ENCODE assay signal across 10 cellular contexts in the genomic region with DNA sequence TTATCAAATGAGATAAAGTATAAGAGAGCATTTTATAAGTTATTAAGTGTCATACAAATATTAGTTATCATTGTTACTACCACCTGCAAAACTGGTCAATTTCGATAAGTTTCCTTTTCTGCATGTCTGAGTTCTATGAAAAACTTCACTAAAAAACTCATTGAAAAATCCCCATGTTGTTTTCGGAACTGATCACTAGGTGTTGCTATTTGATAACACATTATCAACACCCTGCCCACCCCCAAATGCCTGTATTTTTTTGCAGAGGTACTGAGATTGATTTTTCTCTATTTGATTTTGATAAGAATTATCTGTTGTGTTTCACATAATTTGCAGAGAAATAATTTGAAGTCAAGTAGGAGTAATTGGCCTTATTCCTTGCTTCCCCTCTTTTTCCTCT. TPM values are rescaled to one million over a fixed set of nuclear protein-coding genes. Genes with fewer than 3 reads are reported as not detected.
A peak's percentile ranks its signal among the peaks of the same experiment; 100 is the strongest.
DNase-seq lines count a peak whose midpoint lies in the region; ATAC-seq and TF ChIP-seq lines count a peak whose summit lies in the region.
"Had no signal": no experiment of that assay in that cellular context is flagged by ENCODE, and none has a peak within 500 bp of the region (broad histone marks: within the 10 kb centered on the region; RNA-seq: fewer than 3 reads in every experiment).

No MANE protein-coding gene starts in this region.

- no peaks in the 10 kb centered on the region for H4K20me1 ChIP-seq in smooth muscle cell (ENCODE audit: low read depth)
- H4K20me1 ChIP-seq: BLaER1 had no signal

- H3F3A ChIP-seq in smooth muscle cell (ENCODE audit: low read depth), result no peaks in the 10 kb centered on the region

- H3K9ac ChIP-seq in smooth muscle cell (ENCODE audit: low read depth), result no peak overlapping the region
- H3K9ac ChIP-seq: BLaER1 had no signal

- H3K36me3 ChIP-seq in esophagus squamous epithelium, result no peaks in the 10 kb centered on the region
- no peaks in the 10 kb centered on the region for H3K36me3 ChIP-seq in smooth muscle cell (ENCODE audit: low read depth)
- H3K36me3 ChIP-seq: BLaER1 had no signal

- H2AFZ ChIP-seq in smooth muscle cell (ENCODE audit: low read depth), result no peak overlapping the region

- peak in 5 of 6 experiments; percentile 40 to 52 (median 44) for TF ChIP-seq CTCF in esophagus squamous epithelium (IDR thresholded peaks at IDR 0.05)
- peak; percentile 60 for TF ChIP-seq CTCF in smooth muscle cell (IDR thresholded peaks at IDR 0.05; ENCODE audit: borderline replicate concordance, insufficient read depth, poor library complexity, severe bottlenecking)

- H3K4me2 ChIP-seq in smooth muscle cell, result no peak overlapping the region
- H3K4me2 ChIP-seq: BLaER1 had no signal

- intact Hi-C loops in esophagus squamous epithelium (cut with DNase I), result loop anchor here (5.0 kb wide), 1 partner anchor 290 kb away; no protein-coding TSS in a partner anchor

- ATAC-seq in GM21825 (IDR thresholded peaks at IDR 0.05; ENCODE audit: unreplicated experiment), result no peak

- H3K79me2 ChIP-seq in smooth muscle cell (ENCODE audit: low read depth), result no peaks in the 10 kb centered on the region

- no peak for TF ChIP-seq POLR2A in esophagus squamous epithelium (IDR thresholded peaks at IDR 0.05)

- no peaks in the 10 kb centered on the region for H3K9me3 ChIP-seq in esophagus squamous epithelium
- no peaks in the 10 kb centered on the region for H3K9me3 ChIP-seq in smooth muscle cell (replicated peaks; ENCODE audit: low read depth)

- H3K4me1 ChIP-seq in esophagus squamous epithelium, result peaks cover 0 to 14% (median 0%) of the 10 kb centered on the region in 3 donors
- no peaks in the 10 kb centered on the region for H3K4me1 ChIP-seq in smooth muscle cell (ENCODE audit: low read depth)

- H3K27ac ChIP-seq in esophagus squamous epithelium (no peak overlapping the region), smooth muscle cell (ENCODE audit: low read depth) (no peak overlapping the region)
- H3K27ac ChIP-seq: BLaER1 had no signal

- DNase-seq in DMS79 treated with DMSO at 0.1 percent for 48 hours (lab: John Stamatoyannopoulos, UW) (peak; percentile 27), DMS79 (lab: John Stamatoyannopoulos, UW) (no peak), NCI-H748 treated with DMSO at 0.1 percent for 48 hours (lab: John Stamatoyannopoulos, UW) (peak; percentile 18), esophagus squamous epithelium (lab: John Stamatoyannopoulos, UW) (no peak), smooth muscle cell (lab: John Stamatoyannopoulos, UW; ENCODE audit: unreplicated experiment) (no peak), amygdala (lab: John Stamatoyannopoulos, UW) (no peak), OCI-M2 (lab: John Stamatoyannopoulos, UW; ENCODE audit: unreplicated experiment) (no peak)
- DNase-seq: Right ventricle myocardium superior had no signal

- H3K27me3 ChIP-seq in esophagus squamous epithelium (no peaks in the 10 kb centered on the region), smooth muscle cell (ENCODE audit: low read depth) (no peaks in the 10 kb centered on the region)
- H3K27me3 ChIP-seq: BLaER1 had no signal

- WGBS in esophagus squamous epithelium, 2 donors, result 5 to 9% methylated on average over 2 of the region's 2 CpGs
- WGBS in smooth muscle cell (ENCODE audit: low lambda C conversion rate), result 14% methylated on average over 2 of the region's 2 CpGs

- H3K4me3 ChIP-seq in esophagus squamous epithelium (no peak overlapping the region), smooth muscle cell (no peak overlapping the region)
- H3K4me3 ChIP-seq: BLaER1 had no signal

RNA-seq across cellular contexts. Expression of gene DISP1, which starts 22.1 kb away (rescaled TPM):
- 1 to 10 TPM; 1.8 to 6.7 (median 3.8) TPM for total RNA-seq in esophagus squamous epithelium
- 8.4 and 10.4 TPM in 2 replicates for total RNA-seq in smooth muscle cell
- polyA plus RNA-seq in smooth muscle cell, result 4.5 and 5.6 TPM in 2 replicates

RNA-seq across cellular contexts. Expression of gene FAM177B, which starts 55.7 kb away (rescaled TPM):
- 1 to 10 TPM in 1 of 4 donors, not detected in 3; 1.3 TPM for total RNA-seq in esophagus squamous epithelium
- not detected in 2 replicates for total RNA-seq in smooth muscle cell
- polyA plus RNA-seq in smooth muscle cell, result not detected in 2 replicates
- total RNA-seq: Right ventricle myocardium superior had no signal

Comparison
In these comparisons a context has a peak if more than half of its experiments do, and no peak if none do; other contexts are left out.
1. DNase-seq: peak in DMS79 treated with DMSO at 0.1 percent for 48 hours (single experiment) and NCI-H748 treated with DMSO at 0.1 percent for 48 hours (single experiment); none in DMS79 (single experiment), esophagus squamous epithelium (single experiment), smooth muscle cell (single experiment), amygdala (0 of 56) and OCI-M2 (single experiment).